Comparison of ENCODE assay signal across 22 cellular contexts in genomic region chr2:21972580-21972979, GRCh38.
"Had no signal": no experiment of that assay in that cellular context is flagged by ENCODE, and none has a peak within 500 bp of the region (broad histone marks: within the 10 kb centered on the region; RNA-seq: fewer than 3 reads in every experiment).

No MANE protein-coding gene starts in this region.

- H3K27me3 ChIP-seq: brain microvascular endothelial cell, MG63 had no signal

- H3K27ac ChIP-seq: brain microvascular endothelial cell, cardiac muscle cell, KMS-11, VCaP had no signal

- H3K4me3 ChIP-seq: cardiac muscle cell, MG63 had no signal

- H3K4me2 ChIP-seq: KMS-11 had no signal

- DNase-seq: activated CD4-positive, alpha-beta memory T cell treated with anti-CD3 and anti-CD28 coated beads, Interleukin-2, amount 10 ng/mL, durations not matched to agents 7 days and 5 days; activated CD4-positive, alpha-beta T cell treated with anti-CD3 and anti-CD28 coated beads for 36 hours; activated CD4-positive, alpha-beta T cell treated with anti-CD3 and anti-CD28 coated beads, Interleukin-2, amount 50 U/mL, for 1 hour; activated gamma-delta T cell treated with Interleukin-2 at 50 U/mL for 16 hours; activated naive CD4-positive, alpha-beta T cell treated with anti-CD3 and anti-CD28 coated beads, Interleukin-2, amount 10 ng/mL, durations not matched to agents 7 days and 5 days; activated naive CD8-positive, alpha-beta T cell treated with anti-CD3 and anti-CD28 coated beads for 36 hours; activated T-cell treated with anti-CD3 and anti-CD28 coated beads for 4 hours; activated T-cell treated with anti-CD3 and anti-CD28 coated beads, Interleukin-2, amount 50 U/mL, for 48 hours; brain microvascular endothelial cell; MG63; MV-4-11; NCI-H1105; NCI-H1436; NCI-H1694 treated with DMSO at 0.1 percent for 48 hours; NCI-H2029 treated with DMSO at 0.1 percent for 48 hours; NCI-H446; NCI-H524; SIG-M5; T-helper 1 cell had no signal

- H3K36me3 ChIP-seq: brain microvascular endothelial cell, cardiac muscle cell, MG63 had no signal

- ATAC-seq: activated CD4-positive, alpha-beta T cell treated with anti-CD3 and anti-CD28 coated beads for 36 hours had no signal

- H3K9ac ChIP-seq: KMS-11 had no signal

- H3K9me3 ChIP-seq: MG63 had no signal
